1 cellular context compared by ENCODE assay signal in the genomic region with DNA sequence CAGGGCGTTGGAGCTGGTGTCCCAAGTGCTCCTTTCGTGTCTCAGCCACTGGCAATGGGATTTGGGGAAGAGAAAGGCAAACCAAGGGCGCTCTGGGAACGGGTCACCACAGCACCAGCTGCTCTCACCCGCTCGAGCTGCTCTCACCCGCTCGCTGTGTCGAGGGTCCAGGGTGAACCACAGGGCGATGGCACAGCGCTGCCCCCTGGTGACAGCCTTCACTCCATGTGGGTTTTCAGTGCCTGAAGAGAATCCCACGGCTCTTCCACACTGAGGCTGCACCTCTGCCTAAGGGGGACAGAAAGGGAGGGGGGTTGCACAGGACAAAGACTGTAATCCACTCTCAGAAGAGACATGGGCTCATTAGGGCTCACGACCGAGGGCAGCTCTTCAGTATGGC.
TF ChIP-seq lines count a peak whose summit lies in the region.

No MANE protein-coding gene starts in this region.

TF ChIP-seq in GM12878, 131 proteins besides CTCF, POLR2A, EP300 and RAD21:
- TF ChIP-seq RELA (IDR thresholded peaks at IDR 0.05; ENCODE audit: borderline replicate concordance, partially characterized antibody), result no peak
- TF ChIP-seq ETV6 (conservative IDR thresholded peaks at IDR 0.05 in 1 of 2, IDR thresholded peaks at IDR 0.05 in 1 of 2; ENCODE audit: borderline replicate concordance in 1 of 2, low read depth in 1 of 2), result no peak
- TF ChIP-seq, protein P1, sequence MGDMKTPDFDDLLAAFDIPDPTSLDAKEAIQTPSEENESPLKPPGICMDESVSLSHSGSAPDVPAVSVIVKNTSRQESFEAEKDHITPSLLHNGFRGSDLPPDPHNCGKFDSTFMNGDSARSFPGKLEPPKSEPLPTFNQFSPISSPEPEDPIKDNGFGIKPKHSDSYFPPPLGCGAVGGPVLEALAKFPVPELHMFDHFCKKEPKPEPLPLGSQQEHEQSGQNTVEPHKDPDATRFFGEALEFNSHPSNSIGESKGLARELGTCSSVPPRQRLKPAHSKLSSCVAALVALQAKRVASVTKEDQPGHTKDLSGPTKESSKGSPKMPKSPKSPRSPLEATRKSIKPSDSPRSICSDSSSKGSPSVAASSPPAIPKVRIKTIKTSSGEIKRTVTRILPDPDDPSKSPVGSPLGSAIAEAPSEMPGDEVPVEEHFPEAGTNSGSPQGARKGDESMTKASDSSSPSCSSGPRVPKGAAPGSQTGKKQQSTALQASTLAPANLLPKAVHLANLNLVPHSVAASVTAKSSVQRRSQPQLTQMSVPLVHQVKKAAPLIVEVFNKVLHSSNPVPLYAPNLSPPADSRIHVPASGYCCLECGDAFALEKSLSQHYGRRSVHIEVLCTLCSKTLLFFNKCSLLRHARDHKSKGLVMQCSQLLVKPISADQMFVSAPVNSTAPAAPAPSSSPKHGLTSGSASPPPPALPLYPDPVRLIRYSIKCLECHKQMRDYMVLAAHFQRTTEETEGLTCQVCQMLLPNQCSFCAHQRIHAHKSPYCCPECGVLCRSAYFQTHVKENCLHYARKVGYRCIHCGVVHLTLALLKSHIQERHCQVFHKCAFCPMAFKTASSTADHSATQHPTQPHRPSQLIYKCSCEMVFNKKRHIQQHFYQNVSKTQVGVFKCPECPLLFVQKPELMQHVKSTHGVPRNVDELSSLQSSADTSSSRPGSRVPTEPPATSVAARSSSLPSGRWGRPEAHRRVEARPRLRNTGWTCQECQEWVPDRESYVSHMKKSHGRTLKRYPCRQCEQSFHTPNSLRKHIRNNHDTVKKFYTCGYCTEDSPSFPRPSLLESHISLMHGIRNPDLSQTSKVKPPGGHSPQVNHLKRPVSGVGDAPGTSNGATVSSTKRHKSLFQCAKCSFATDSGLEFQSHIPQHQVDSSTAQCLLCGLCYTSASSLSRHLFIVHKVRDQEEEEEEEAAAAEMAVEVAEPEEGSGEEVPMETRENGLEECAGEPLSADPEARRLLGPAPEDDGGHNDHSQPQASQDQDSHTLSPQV (IDR thresholded peaks at IDR 0.05), result no peak
- TF ChIP-seq, protein P2, sequence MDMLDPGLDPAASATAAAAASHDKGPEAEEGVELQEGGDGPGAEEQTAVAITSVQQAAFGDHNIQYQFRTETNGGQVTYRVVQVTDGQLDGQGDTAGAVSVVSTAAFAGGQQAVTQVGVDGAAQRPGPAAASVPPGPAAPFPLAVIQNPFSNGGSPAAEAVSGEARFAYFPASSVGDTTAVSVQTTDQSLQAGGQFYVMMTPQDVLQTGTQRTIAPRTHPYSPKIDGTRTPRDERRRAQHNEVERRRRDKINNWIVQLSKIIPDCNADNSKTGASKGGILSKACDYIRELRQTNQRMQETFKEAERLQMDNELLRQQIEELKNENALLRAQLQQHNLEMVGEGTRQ (IDR thresholded peaks at IDR 0.05; ENCODE audit: borderline replicate concordance, low read depth, low read length), result no peak
- TF ChIP-seq SMC3 (IDR thresholded peaks at IDR 0.05; ENCODE audit: borderline replicate concordance, low read length), result peak; percentile 78
- no peak for TF ChIP-seq FOXK2 (IDR thresholded peaks at IDR 0.05)
- no peak for TF ChIP-seq ZSCAN29 (IDR thresholded peaks at IDR 0.05)
- TF ChIP-seq YY1 (IDR thresholded peaks at IDR 0.05; ENCODE audit: low read depth, low read length), result 0 out of 2 replicates have a peak, but pooled peaks have one; percentile 19
- TF ChIP-seq, protein P3, sequence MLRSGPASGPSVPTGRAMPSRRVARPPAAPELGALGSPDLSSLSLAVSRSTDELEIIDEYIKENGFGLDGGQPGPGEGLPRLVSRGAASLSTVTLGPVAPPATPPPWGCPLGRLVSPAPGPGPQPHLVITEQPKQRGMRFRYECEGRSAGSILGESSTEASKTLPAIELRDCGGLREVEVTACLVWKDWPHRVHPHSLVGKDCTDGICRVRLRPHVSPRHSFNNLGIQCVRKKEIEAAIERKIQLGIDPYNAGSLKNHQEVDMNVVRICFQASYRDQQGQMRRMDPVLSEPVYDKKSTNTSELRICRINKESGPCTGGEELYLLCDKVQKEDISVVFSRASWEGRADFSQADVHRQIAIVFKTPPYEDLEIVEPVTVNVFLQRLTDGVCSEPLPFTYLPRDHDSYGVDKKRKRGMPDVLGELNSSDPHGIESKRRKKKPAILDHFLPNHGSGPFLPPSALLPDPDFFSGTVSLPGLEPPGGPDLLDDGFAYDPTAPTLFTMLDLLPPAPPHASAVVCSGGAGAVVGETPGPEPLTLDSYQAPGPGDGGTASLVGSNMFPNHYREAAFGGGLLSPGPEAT (IDR thresholded peaks at IDR 0.05; ENCODE audit: low read depth), result no peak
- TF ChIP-seq NR2C1 (IDR thresholded peaks at IDR 0.05), result no peak
- no peak for TF ChIP-seq DPF2 (IDR thresholded peaks at IDR 0.05)
